8 cellular contexts compared by ENCODE assay signal in the genomic region with DNA sequence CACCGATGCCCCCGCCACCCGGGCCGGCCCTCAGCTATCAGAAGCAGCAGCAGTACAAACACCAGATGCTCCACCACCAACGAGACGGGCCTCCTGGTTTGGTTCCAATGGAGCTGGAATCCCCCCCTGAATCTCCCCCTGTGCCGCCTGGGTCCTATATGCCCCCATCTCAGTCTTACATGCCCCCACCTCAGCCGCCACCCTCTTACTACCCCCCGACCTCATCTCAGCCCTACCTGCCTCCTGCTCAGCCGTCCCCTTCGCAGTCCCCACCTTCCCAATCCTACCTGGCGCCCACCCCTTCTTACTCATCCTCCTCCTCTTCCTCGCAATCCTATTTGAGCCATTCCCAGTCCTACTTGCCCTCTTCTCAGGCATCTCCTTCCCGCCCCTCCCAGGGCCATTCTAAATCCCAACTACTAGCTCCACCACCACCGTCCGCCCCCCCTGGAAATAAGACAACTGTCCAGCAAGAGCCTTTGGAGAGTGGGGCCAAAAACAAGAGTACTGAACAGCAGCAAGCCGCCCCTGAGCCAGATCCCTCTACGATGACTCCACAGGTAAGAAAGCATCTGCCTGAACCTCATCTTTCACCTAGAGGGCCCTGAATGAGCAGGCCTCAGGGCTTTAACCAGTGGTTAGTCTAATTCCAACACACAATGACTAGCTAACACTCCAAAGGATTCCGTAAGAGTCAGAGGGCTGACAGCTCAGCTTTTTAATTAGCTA. TPM values are rescaled to one million over a fixed set of nuclear protein-coding genes. Genes with fewer than 3 reads are reported as not detected.
DNase-seq lines count a peak whose midpoint lies in the region; ATAC-seq and TF ChIP-seq lines count a peak whose summit lies in the region.

No MANE protein-coding gene starts in this region.

- H3K27me3 ChIP-seq in duodenal mucosa (ENCODE audit: control insufficient read depth in 1 of 2, insufficient read depth in 2 of 2, low read length in 2 of 2) = no peaks in the 10 kb centered on the region
- no peaks in the 10 kb centered on the region for H3K27me3 ChIP-seq in mononuclear cell (ENCODE audit: insufficient read depth, low read length)
- no peaks in the 10 kb centered on the region for H3K27me3 ChIP-seq in thoracic aorta (replicated peaks; ENCODE audit: insufficient read depth)

- no peaks in the 10 kb centered on the region for H3K9me3 ChIP-seq in duodenal mucosa (ENCODE audit: control insufficient read depth in 1 of 2, low read length in 2 of 2)
- H3K9me3 ChIP-seq in mononuclear cell (ENCODE audit: low read depth, low read length) = no peaks in the 10 kb centered on the region
- no peaks in the 10 kb centered on the region for H3K9me3 ChIP-seq in thoracic aorta

- peaks cover 4% of the 10 kb centered on the region for H3K9me3 Mint-ChIP-seq in T-helper 2 cell treated with Interferon-gamma antibody and Interleukin-4, amounts not matched to agents 5 μg/mL and 100 μg/mL, for 36 hours

- H3K36me3 ChIP-seq in duodenal mucosa (ENCODE audit: control insufficient read depth in 1 of 2, insufficient read depth in 2 of 2, low read length in 2 of 2) (no peaks in the 10 kb centered on the region), thoracic aorta (no peaks in the 10 kb centered on the region)

- H3K9ac ChIP-seq in duodenal mucosa (ENCODE audit: low read depth in 1 of 2, low read length in 2 of 2) = peak overlapping the region; percentile 60 to 86

- H3K27ac ChIP-seq in duodenal mucosa (ENCODE audit: low read depth, low read length) (peak overlapping the region; percentile 78), thoracic aorta (peak overlapping the region; percentile 83 to 84)

- H3K4me3 ChIP-seq in duodenal mucosa (ENCODE audit: low read depth in 1 of 2, low read length in 2 of 2) (peak overlapping the region; percentile 83 to 89), mononuclear cell (ENCODE audit: low read length) (peak overlapping the region; percentile 88), thoracic aorta (peak overlapping the region; percentile 93)

- DNase-seq in NCI-H1417 (lab: John Stamatoyannopoulos, UW) (peak in 2 of 3 experiments; percentile 19 to 35), NCI-H1417 treated with DMSO at 0.1 percent for 48 hours (lab: John Stamatoyannopoulos, UW) (no peak), thoracic aorta (ENCODE audit: low spot score) (no peak), COLO829 (ENCODE audit: low spot score) (no peak), DMS153 treated with DMSO at 0.1 percent for 48 hours (lab: John Stamatoyannopoulos, UW; ENCODE audit: unreplicated experiment) (no peak)
- DNase-seq in T-helper 2 cell treated with Interferon-gamma antibody and Interleukin-4, amounts not matched to agents 5 μg/mL and 100 μg/mL, for 36 hours (ENCODE audit: low spot score) = peak; percentile 11

- H3K4me1 ChIP-seq in duodenal mucosa (ENCODE audit: control insufficient read depth in 1 of 2, insufficient read depth in 2 of 2, low read length in 2 of 2) = peaks cover 28 to 35% of the 10 kb centered on the region in 2 donors
- peaks cover 53% of the 10 kb centered on the region for H3K4me1 ChIP-seq in mononuclear cell (ENCODE audit: insufficient read depth, low read length)
- peaks cover 25 to 48% of the 10 kb centered on the region in 2 donors for H3K4me1 ChIP-seq in thoracic aorta (ENCODE audit: control insufficient read depth in 1 of 2, low read depth in 2 of 2)

- TF ChIP-seq CTCF in thoracic aorta (IDR thresholded peaks at IDR 0.05) = no peak

- no peak for ATAC-seq in thoracic aorta (ENCODE audit: insufficient number of reproducible peaks, low FRiP score, low read depth)

- peak overlapping the region; percentile 100 for H3K4me3 Mint-ChIP-seq in T-helper 2 cell treated with Interferon-gamma antibody and Interleukin-4, amounts not matched to agents 5 μg/mL and 100 μg/mL, for 36 hours

- H3K4me1 Mint-ChIP-seq in T-helper 2 cell treated with Interferon-gamma antibody and Interleukin-4, amounts not matched to agents 5 μg/mL and 100 μg/mL, for 36 hours (ENCODE audit: low read depth) = peaks cover 40% of the 10 kb centered on the region

- H3K27me3 Mint-ChIP-seq in T-helper 2 cell treated with Interferon-gamma antibody and Interleukin-4, amounts not matched to agents 5 μg/mL and 100 μg/mL, for 36 hours (ENCODE audit: low read depth) = peaks cover 2% of the 10 kb centered on the region

- peak overlapping the region; percentile 92 for H3K27ac Mint-ChIP-seq in T-helper 2 cell treated with Interferon-gamma antibody and Interleukin-4, amounts not matched to agents 5 μg/mL and 100 μg/mL, for 36 hours

- H3K36me3 Mint-ChIP-seq in T-helper 2 cell treated with Interferon-gamma antibody and Interleukin-4, amounts not matched to agents 5 μg/mL and 100 μg/mL, for 36 hours (ENCODE audit: low read depth) = peaks cover 33% of the 10 kb centered on the region

RNA-seq across cellular contexts. Expression of a gene that starts 0.9 kb away (rescaled TPM):
- total RNA-seq in mononuclear cell (84.7 TPM), thoracic aorta (10 to 100 TPM; 48.2 to 61.6 TPM)

RNA-seq across cellular contexts. Expression of a gene that starts 51.0 kb away (rescaled TPM):
- total RNA-seq in mononuclear cell (25.8 TPM), thoracic aorta (10 to 100 TPM; 31.8 to 32.5 TPM)

RNA-seq across cellular contexts. Expression of a gene that starts 51.1 kb away (rescaled TPM):
- total RNA-seq in mononuclear cell (32.8 TPM), thoracic aorta (10 to 100 TPM; 29.6 to 51.4 TPM)

Comparison
In these comparisons a context has a peak if more than half of its experiments do, and no peak if none do; other contexts are left out.
1. DNase-seq: peak in NCI-H1417 (2 of 3) and T-helper 2 cell treated with Interferon-gamma antibody and Interleukin-4, amounts not matched to agents 5 μg/mL and 100 μg/mL, for 36 hours (single experiment); none in NCI-H1417 treated with DMSO at 0.1 percent for 48 hours (single experiment), thoracic aorta (single experiment), COLO829 (single experiment) and DMS153 treated with DMSO at 0.1 percent for 48 hours (single experiment).
2. Peak in every context shown above with its lines, with median percentiles within 50 percentile points of each other: H3K4me3 ChIP-seq.